ENCODE assay signal across 8 cellular contexts in genomic region chr16:14284930-14285541, GRCh38.
A peak's percentile ranks its signal among the peaks of the same experiment; 100 is the strongest.
DNase-seq lines count a peak whose midpoint lies in the region; TF ChIP-seq lines count a peak whose summit lies in the region.

No MANE protein-coding gene starts in this region.

- H3K9me3 Mint-ChIP-seq in activated T-cell treated with anti-CD3 and anti-CD28 coated beads, Interleukin-2, amount 50 U/mL, for 24 hours: peaks cover 15% of the 10 kb centered on the region
- H3K9me3 Mint-ChIP-seq in neural progenitor cell: peaks cover 15% of the 10 kb centered on the region

- H3K4me3 ChIP-seq in H7 (ENCODE audit: insufficient read depth, low read depth, low read length) (peak overlapping the region; percentile 61), Karpas-422 (ENCODE audit: low read length) (peak overlapping the region; percentile 97), fibroblast of lung (replicated peaks in 1 of 4; ENCODE audit: control extremely low read depth in 1 of 4, insufficient read depth in 1 of 4, low read depth in 3 of 4, low read length in 4 of 4) (peak overlapping the region; percentile 84 to 87 (median 85)), neural progenitor cell (peak overlapping the region; percentile 83)

- H3K4me1 ChIP-seq in Karpas-422 (ENCODE audit: low read length): peaks cover 27% of the 10 kb centered on the region
- no peaks in the 10 kb centered on the region for H3K4me1 ChIP-seq in fibroblast of lung (ENCODE audit: control insufficient read depth, extremely low read depth, insufficient read depth, low read length)
- peaks cover 7% of the 10 kb centered on the region for H3K4me1 ChIP-seq in neural progenitor cell

- peaks cover 6% of the 10 kb centered on the region for H3K9me3 ChIP-seq in Karpas-422 (ENCODE audit: low read length)
- H3K9me3 ChIP-seq in fibroblast of lung (ENCODE audit: control insufficient read depth, insufficient read depth, low read depth, low read length): no peaks in the 10 kb centered on the region
- no peaks in the 10 kb centered on the region for H3K9me3 ChIP-seq in neural progenitor cell (ENCODE audit: low read depth)

- H3K79me2 ChIP-seq in Karpas-422 (ENCODE audit: low read length) (no peaks in the 10 kb centered on the region), fibroblast of lung (ENCODE audit: control insufficient read depth, insufficient read depth, low read length) (no peaks in the 10 kb centered on the region), neural progenitor cell (ENCODE audit: low read depth) (no peaks in the 10 kb centered on the region)

- H3K9ac ChIP-seq in Karpas-422 (ENCODE audit: low read length) (peak overlapping the region; percentile 79), fibroblast of lung (ENCODE audit: insufficient read depth, low read length) (peak overlapping the region; percentile 65), neural progenitor cell (peak overlapping the region; percentile 29)

- H4K20me1 ChIP-seq in Karpas-422 (ENCODE audit: insufficient read depth, low read depth, low read length) (no peaks in the 10 kb centered on the region), fibroblast of lung (ENCODE audit: control insufficient read depth, extremely low read depth, insufficient read depth, low read length) (no peaks in the 10 kb centered on the region), neural progenitor cell (ENCODE audit: low read depth) (no peaks in the 10 kb centered on the region)

- no peak overlapping the region for H3K27ac ChIP-seq in Karpas-422 (ENCODE audit: low read length)
- peak overlapping the region; percentile 23 for H3K27ac ChIP-seq in fibroblast of lung (ENCODE audit: insufficient read depth, low read length)
- no peak overlapping the region for H3K27ac ChIP-seq in neural progenitor cell

- H3K27ac Mint-ChIP-seq in activated T-cell treated with anti-CD3 and anti-CD28 coated beads, Interleukin-2, amount 50 U/mL, for 24 hours: peak overlapping the region; percentile 91
- peak overlapping the region; percentile 98 for H3K27ac Mint-ChIP-seq in neural progenitor cell

- TF ChIP-seq CTCF in fibroblast of lung (conservative IDR thresholded peaks at IDR 0.05 in 1 of 2, IDR thresholded peaks at IDR 0.05 in 1 of 2; ENCODE audit: low read depth in 1 of 2, low read length in 2 of 2) (peak; percentile 34 to 40), neural progenitor cell (IDR thresholded peaks at IDR 0.05) (peak; percentile 44)

- peak overlapping the region; percentile 98 for H3K4me2 ChIP-seq in Karpas-422 (ENCODE audit: low read depth, low read length, poor library complexity, severe bottlenecking)
- H3K4me2 ChIP-seq in fibroblast of lung (ENCODE audit: extremely low read depth, insufficient read depth, low read length): peak overlapping the region; percentile 80
- H3K4me2 ChIP-seq in neural progenitor cell: peak overlapping the region; percentile 77

- H3F3A ChIP-seq in neural progenitor cell (ENCODE audit: low read depth): peaks cover 23% of the 10 kb centered on the region

- H2AFZ ChIP-seq in Karpas-422 (ENCODE audit: low read length) (peak overlapping the region; percentile 99), fibroblast of lung (ENCODE audit: low read length) (peak overlapping the region; percentile 89), neural progenitor cell (replicated peaks) (peak overlapping the region; percentile 93)

- no peak for DNase-seq in activated T-cell treated with anti-CD3 and anti-CD28 coated beads, Interleukin-2, amount 50 U/mL, for 24 hours
- DNase-seq in activated T-cell treated with anti-CD3 and anti-CD28 coated beads for 4 hours: no peak
- peak; percentile 61 for DNase-seq in H7
- DNase-seq in Karpas-422: peak; percentile 86
- DNase-seq in T1000 (lab: John Stamatoyannopoulos, UW): peak; percentile 74
- peak in 1 of 2 donors; percentile 73 for DNase-seq in fibroblast of lung (ENCODE audit: low read depth in 2 of 2)
- DNase-seq in neural progenitor cell (ENCODE audit: low spot score): peak; percentile 86
- DNase-seq in NCI-H2107 treated with DMSO at 0.1 percent for 48 hours (lab: John Stamatoyannopoulos, UW; ENCODE audit: unreplicated experiment): no peak

- H3K27me3 Mint-ChIP-seq in activated T-cell treated with anti-CD3 and anti-CD28 coated beads, Interleukin-2, amount 50 U/mL, for 24 hours: no peaks in the 10 kb centered on the region
- peaks cover 25% of the 10 kb centered on the region for H3K27me3 Mint-ChIP-seq in neural progenitor cell (ENCODE audit: insufficient read depth, low read depth)

- no peaks in the 10 kb centered on the region for H3K36me3 ChIP-seq in H7 (replicated peaks; ENCODE audit: control insufficient read depth, insufficient read depth, low read length)
- no peaks in the 10 kb centered on the region for H3K36me3 ChIP-seq in Karpas-422 (ENCODE audit: insufficient read depth, low read length)
- H3K36me3 ChIP-seq in fibroblast of lung (ENCODE audit: control insufficient read depth, insufficient read depth, low read length): no peaks in the 10 kb centered on the region
- H3K36me3 ChIP-seq in neural progenitor cell: no peaks in the 10 kb centered on the region

- H3K4me1 Mint-ChIP-seq in activated T-cell treated with anti-CD3 and anti-CD28 coated beads, Interleukin-2, amount 50 U/mL, for 24 hours (ENCODE audit: low read depth): peaks cover 14% of the 10 kb centered on the region
- peaks cover 32% of the 10 kb centered on the region for H3K4me1 Mint-ChIP-seq in neural progenitor cell

- no peaks in the 10 kb centered on the region for H3K36me3 Mint-ChIP-seq in activated T-cell treated with anti-CD3 and anti-CD28 coated beads, Interleukin-2, amount 50 U/mL, for 24 hours (ENCODE audit: low read depth)
- H3K36me3 Mint-ChIP-seq in neural progenitor cell: no peaks in the 10 kb centered on the region

- H3K9me2 ChIP-seq in Karpas-422 (replicated peaks; ENCODE audit: insufficient read depth, low read length): no peaks in the 10 kb centered on the region

- H3K4me3 Mint-ChIP-seq in activated T-cell treated with anti-CD3 and anti-CD28 coated beads, Interleukin-2, amount 50 U/mL, for 24 hours: peak overlapping the region; percentile 87
- peak overlapping the region; percentile 96 for H3K4me3 Mint-ChIP-seq in neural progenitor cell

- H3K27me3 ChIP-seq in H7 (ENCODE audit: control insufficient read depth, insufficient read depth, low read length) (no peaks in the 10 kb centered on the region), Karpas-422 (ENCODE audit: low read length) (no peaks in the 10 kb centered on the region), fibroblast of lung (ENCODE audit: control insufficient read depth, insufficient read depth, low read length) (no peaks in the 10 kb centered on the region), neural progenitor cell (no peaks in the 10 kb centered on the region)

Comparison
In these comparisons a context has a peak if more than half of its experiments do, and no peak if none do; other contexts are left out.
1. DNase-seq: peak in H7 (single experiment), Karpas-422 (single experiment), T1000 (single experiment) and neural progenitor cell (single experiment); none in activated T-cell treated with anti-CD3 and anti-CD28 coated beads, Interleukin-2, amount 50 U/mL, for 24 hours (single experiment), activated T-cell treated with anti-CD3 and anti-CD28 coated beads for 4 hours (single experiment) and NCI-H2107 treated with DMSO at 0.1 percent for 48 hours (single experiment).
2. H3K9ac ChIP-seq: peak in every context shown above with its lines; median percentile 79 in Karpas-422; 65 in fibroblast of lung; 29 in neural progenitor cell.
3. Peak in every context shown above with its lines, with median percentiles within 50 percentile points of each other: H3K4me3 ChIP-seq, H2AFZ ChIP-seq and H3K4me2 ChIP-seq.